26 cellular contexts compared by ENCODE assay signal in the genomic region with DNA sequence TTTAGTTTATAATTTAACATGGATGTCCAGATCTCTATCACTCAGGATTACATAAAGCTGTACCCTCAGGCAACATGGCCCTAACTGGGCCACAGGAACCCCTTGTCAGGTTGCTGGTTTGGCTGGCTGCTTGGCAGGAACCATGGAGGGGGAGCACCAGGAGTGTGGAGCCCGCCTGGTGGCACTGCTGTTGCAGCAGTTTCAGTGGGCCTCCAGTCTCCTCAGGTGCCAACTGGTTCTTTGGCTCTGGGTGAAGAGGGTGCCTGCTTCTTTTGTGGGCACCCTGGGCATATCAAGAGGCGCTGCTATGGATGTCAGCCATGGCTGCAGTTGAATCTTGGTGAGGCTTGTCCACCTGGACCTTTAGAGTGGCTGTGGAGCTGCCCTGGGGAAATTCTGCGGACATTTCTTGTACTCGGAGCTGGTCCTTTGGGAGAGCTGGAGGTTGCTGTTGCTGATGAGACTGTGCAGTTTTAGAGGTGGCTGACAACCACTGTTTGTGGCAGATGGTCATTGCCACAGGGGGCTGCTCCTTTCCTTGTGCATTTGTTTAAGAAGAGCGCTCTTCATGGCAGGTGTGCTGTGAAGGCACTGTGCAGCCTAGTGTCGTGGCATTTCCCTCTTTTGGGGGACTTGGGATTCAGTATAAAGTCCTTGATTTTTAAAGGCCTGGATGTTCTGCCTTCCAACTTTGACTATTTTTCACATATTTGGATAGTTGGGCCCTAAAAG. TPM values are rescaled to one million over a fixed set of nuclear protein-coding genes. Genes with fewer than 3 reads are reported as not detected.
DNase-seq lines count a peak whose midpoint lies in the region; ATAC-seq and TF ChIP-seq lines count a peak whose summit lies in the region.
"Had no signal": no experiment of that assay in that cellular context is flagged by ENCODE, and none has a peak within 500 bp of the region (broad histone marks: within the 10 kb centered on the region; RNA-seq: fewer than 3 reads in every experiment).

No MANE protein-coding gene starts in this region.

- no CpG with 5 or more reads among the region's 6 CpGs for WGBS in H9 (ENCODE audit: extremely low coverage, insufficient read length, low lambda C conversion rate)
- 89% methylated on average over 6 of the region's 6 CpGs for WGBS in liver

- H3K27ac ChIP-seq in H9 (ENCODE audit: insufficient read length, low read depth, low read length) (no peak overlapping the region), liver (ENCODE audit: low read depth in 1 of 2, low read length in 2 of 2) (peak overlapping the region; percentile 80 to 86), ascending aorta (no peak overlapping the region)
- H3K27ac ChIP-seq: A549, C4-2B, GM23248, Peyer's patch, SK-N-MC had no signal

- H4K91ac ChIP-seq in H9 (ENCODE audit: insufficient read length, low read depth, low read length), result no peak overlapping the region

- H3K23me2 ChIP-seq in H9 (ENCODE audit: insufficient read length, low read depth, low read length, poor library complexity, severe bottlenecking), result no peaks in the 10 kb centered on the region

- no peak for ATAC-seq in HG02798 (IDR thresholded peaks at IDR 0.05; ENCODE audit: poor library complexity, unreplicated experiment)
- ATAC-seq: A549; CD8-positive, alpha-beta T cell; T-helper 17 cell had no signal

- no peak overlapping the region for H2BK12ac ChIP-seq in H9 (ENCODE audit: insufficient read length, low read depth, low read length)

- H2BK5ac ChIP-seq in H9 (ENCODE audit: insufficient read length, low read length), result no peak overlapping the region

- H3K9me3 ChIP-seq in BE2C (no peaks in the 10 kb centered on the region), H9 (ENCODE audit: control insufficient read depth, low read depth, low read length) (no peaks in the 10 kb centered on the region), liver (ENCODE audit: control insufficient read depth in 4 of 4, low read length in 3 of 4) (no peaks in the 10 kb centered on the region), ascending aorta (no peaks in the 10 kb centered on the region)
- H3K9me3 ChIP-seq: A549, Caco-2, MG63, Peyer's patch had no signal

- no peaks in the 10 kb centered on the region for H4K20me1 ChIP-seq in H9 (ENCODE audit: control insufficient read depth, insufficient read depth, insufficient read length)

- peaks cover 0 to 3% of the 10 kb centered on the region in 2 experiments; a peak in 1 of 4 replicates for H3K4me1 Mint-ChIP-seq in H9

- no peaks in the 10 kb centered on the region for H3K79me2 ChIP-seq in H9 (ENCODE audit: insufficient read depth, low read length)

- H3K9ac ChIP-seq in H9 (ENCODE audit: extremely low read depth, insufficient read length, low read length) (no peak overlapping the region), liver (ENCODE audit: low read depth in 1 of 2, low read length in 2 of 2) (no peak overlapping the region)
- H3K9ac ChIP-seq: GM23248 had no signal

- intact Hi-C loops in ascending aorta (cut with DNase I), result no loop called here

- H3K36me3 ChIP-seq in BE2C (no peaks in the 10 kb centered on the region), liver (ENCODE audit: control insufficient read depth in 4 of 4, insufficient read depth in 3 of 4, low read depth in 1 of 4, low read length in 3 of 4) (no peaks in the 10 kb centered on the region), ascending aorta (no peaks in the 10 kb centered on the region)
- H3K36me3 ChIP-seq: MG63, Peyer's patch had no signal

- H3K79me1 ChIP-seq in H9 (ENCODE audit: insufficient read depth, low read depth, low read length, poor library complexity, severe bottlenecking), result no peaks in the 10 kb centered on the region

- no peak overlapping the region for H2AK5ac ChIP-seq in H9 (ENCODE audit: insufficient read length, low read length)

- H4K8ac ChIP-seq in H9 (replicated peaks; ENCODE audit: insufficient read length, low read depth, low read length), result no peak overlapping the region

- H3K27me3 Mint-ChIP-seq in H9 (ENCODE audit: low read depth), result no peaks in the 10 kb centered on the region
- H3K27me3 Mint-ChIP-seq: T-helper 17 cell had no signal

- no peak overlapping the region for H3K4me2 ChIP-seq in H9 (ENCODE audit: insufficient read depth, insufficient read length, low read length)
- H3K4me2 ChIP-seq: A549 had no signal

- no peak overlapping the region for H2BK15ac ChIP-seq in H9 (ENCODE audit: low read depth, low read length)

- H3T11ph ChIP-seq in H9 (ENCODE audit: low read length), result no peak overlapping the region

- no peak overlapping the region for H3K56ac ChIP-seq in H9 (ENCODE audit: insufficient read length, low read depth, low read length)

- H4K5ac ChIP-seq in H9 (ENCODE audit: insufficient read length, low read depth, low read length), result no peak overlapping the region

- no peaks in the 10 kb centered on the region for H3K9me3 Mint-ChIP-seq in H9
- H3K9me3 Mint-ChIP-seq: CD8-positive, alpha-beta T cell had no signal

- no peak for TF ChIP-seq RAD21 in liver (IDR thresholded peaks at IDR 0.05)

- TF ChIP-seq CTCF in BE2C (IDR thresholded peaks at IDR 0.05; ENCODE audit: low read depth, low read length) (no peak), H9 (conservative IDR thresholded peaks at IDR 0.05) (no peak), liver (IDR thresholded peaks at IDR 0.05; ENCODE audit: low read depth, low read length, missing input control) (no peak), ascending aorta (IDR thresholded peaks at IDR 0.05) (no peak)

- H3K4me1 ChIP-seq in BE2C (no peaks in the 10 kb centered on the region), H9 (ENCODE audit: insufficient read depth, low read length) (no peaks in the 10 kb centered on the region), liver (ENCODE audit: control insufficient read depth in 4 of 4, insufficient read depth in 4 of 4, low read length in 3 of 4) (peaks cover 17 to 33% (median 29%) of the 10 kb centered on the region in 4 donors), ascending aorta (no peaks in the 10 kb centered on the region)
- H3K4me1 ChIP-seq: A549, Peyer's patch had no signal

- H3K27ac Mint-ChIP-seq in H9, result peak overlapping the region in 1 of 3 experiments; percentile 74; a peak in 1 of 7 replicates
- H3K27ac Mint-ChIP-seq: CD8-positive, alpha-beta T cell; T-helper 17 cell had no signal

- H3K23ac ChIP-seq in H9 (ENCODE audit: insufficient read length, low read depth, low read length), result no peak overlapping the region

- H3K4ac ChIP-seq in H9 (ENCODE audit: low read depth, low read length), result no peak overlapping the region

- H3K27me3 ChIP-seq in BE2C, result no peaks in the 10 kb centered on the region
- H3K27me3 ChIP-seq in H9 (ENCODE audit: insufficient read depth, low read length), result no peaks in the 10 kb centered on the region
- no peaks in the 10 kb centered on the region for H3K27me3 ChIP-seq in liver (ENCODE audit: control insufficient read depth in 4 of 4, insufficient read depth in 4 of 4, low read length in 3 of 4)
- no peaks in the 10 kb centered on the region for H3K27me3 ChIP-seq in ascending aorta
- H3K27me3 ChIP-seq: MG63, Peyer's patch had no signal

- peaks cover 0 to 5% (median 0%) of the 10 kb centered on the region in 3 experiments; a peak in 1 of 7 replicates for H3K36me3 Mint-ChIP-seq in H9 (ENCODE audit: insufficient read depth in 1 of 3, low read depth in 3 of 3)
- H3K36me3 Mint-ChIP-seq: CD8-positive, alpha-beta T cell had no signal

- H3K14ac ChIP-seq in H9 (ENCODE audit: insufficient read depth, low read length), result no peak overlapping the region

- no peak overlapping the region for H2AFZ ChIP-seq in H9 (ENCODE audit: low read length)
- H2AFZ ChIP-seq: GM23248 had no signal

- H3K18ac ChIP-seq in H9 (ENCODE audit: insufficient read length, low read depth, low read length), result no peak overlapping the region

- H3K4me3 Mint-ChIP-seq in H9, result no peak overlapping the region
- H3K4me3 Mint-ChIP-seq: CD8-positive, alpha-beta T cell; T-helper 17 cell had no signal

- DNase-seq in BE2C, result peak; percentile 17
- peak; percentile 29 for DNase-seq in H9
- peak; percentile 59 for DNase-seq in cerebellum (ENCODE audit: low spot score)
- DNase-seq in NCI-H1417 (lab: John Stamatoyannopoulos, UW), result no peak
- no peak for DNase-seq in ascending aorta (ENCODE audit: low spot score in 2 of 2)
- DNase-seq: AML-193; Caco-2; CD8-positive, alpha-beta T cell; DND-41; GM23248; HCEC 1CT; IMR-90; KG1; MG63; NCI-H1694; NCI-H2029 treated with DMSO at 0.1 percent for 48 hours; NCI-H774; OCI-M1; Peyer's patch; SIG-M5; T-helper 17 cell had no signal

- no peak overlapping the region for H2BK120ac ChIP-seq in H9 (ENCODE audit: low read depth, low read length, poor library complexity, severe bottlenecking)

- H3K4me3 ChIP-seq in BE2C (ENCODE audit: low read depth, low read length) (no peak overlapping the region), liver (ENCODE audit: low read depth in 1 of 3, low read length in 3 of 3) (no peak overlapping the region), ascending aorta (no peak overlapping the region)
- H3K4me3 ChIP-seq: A549, GM23248, MG63, Peyer's patch, SK-N-MC had no signal

- H2BK20ac ChIP-seq in H9 (ENCODE audit: low read depth, low read length, poor library complexity, severe bottlenecking), result no peak overlapping the region

TF ChIP-seq in liver, 16 proteins besides CTCF, POLR2A, EP300 and RAD21 (continues in another document):
- no peak for TF ChIP-seq HNF4G (IDR thresholded peaks at IDR 0.05)
- TF ChIP-seq YY1 (IDR thresholded peaks at IDR 0.05), result no peak
- TF ChIP-seq, protein P1, sequence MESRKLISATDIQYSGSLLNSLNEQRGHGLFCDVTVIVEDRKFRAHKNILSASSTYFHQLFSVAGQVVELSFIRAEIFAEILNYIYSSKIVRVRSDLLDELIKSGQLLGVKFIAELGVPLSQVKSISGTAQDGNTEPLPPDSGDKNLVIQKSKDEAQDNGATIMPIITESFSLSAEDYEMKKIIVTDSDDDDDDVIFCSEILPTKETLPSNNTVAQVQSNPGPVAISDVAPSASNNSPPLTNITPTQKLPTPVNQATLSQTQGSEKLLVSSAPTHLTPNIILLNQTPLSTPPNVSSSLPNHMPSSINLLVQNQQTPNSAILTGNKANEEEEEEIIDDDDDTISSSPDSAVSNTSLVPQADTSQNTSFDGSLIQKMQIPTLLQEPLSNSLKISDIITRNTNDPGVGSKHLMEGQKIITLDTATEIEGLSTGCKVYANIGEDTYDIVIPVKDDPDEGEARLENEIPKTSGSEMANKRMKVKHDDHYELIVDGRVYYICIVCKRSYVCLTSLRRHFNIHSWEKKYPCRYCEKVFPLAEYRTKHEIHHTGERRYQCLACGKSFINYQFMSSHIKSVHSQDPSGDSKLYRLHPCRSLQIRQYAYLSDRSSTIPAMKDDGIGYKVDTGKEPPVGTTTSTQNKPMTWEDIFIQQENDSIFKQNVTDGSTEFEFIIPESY (IDR thresholded peaks at IDR 0.05), result no peak
- no peak for TF ChIP-seq JUND (IDR thresholded peaks at IDR 0.05)
- TF ChIP-seq EGR1 (IDR thresholded peaks at IDR 0.05; ENCODE audit: low read depth in 2 of 2), result no peak

RNA-seq across cellular contexts. Expression of a gene that starts 10.3 kb away (rescaled TPM):
- polyA plus RNA-seq in BE2C (2012; ENCODE audit: insufficient read depth, insufficient read length, low read depth), result 4.7 TPM
- total RNA-seq in H9 (2021) (19.4 and 21.3 TPM in 2 replicates), cerebellum (24.4 TPM), liver (100 to 1,000 TPM in 1 of 2 donors, 10 to 100 TPM in 1; 21.1 to 102 TPM), ascending aorta (48.2 TPM)
- polyA plus RNA-seq in liver, result 100 to 1,000 TPM in 1 of 2 donors, 10 to 100 TPM in 1; 80.9 to 311 TPM

RNA-seq across cellular contexts. Expression of a gene that starts 48.9 kb away (rescaled TPM):
- polyA plus RNA-seq in BE2C (2012; ENCODE audit: insufficient read depth, insufficient read length, low read depth), result 119 TPM
- total RNA-seq in H9 (2021) (151 TPM in 2 replicates), cerebellum (60.8 TPM), liver (10 to 100 TPM; 25.8 to 26.3 TPM), ascending aorta (9.7 TPM)
- polyA plus RNA-seq in liver, result 10 to 100 TPM; 21.5 to 45.3 TPM

Comparison
In these comparisons a context has a peak if more than half of its experiments do, and no peak if none do; other contexts are left out.
1. DNase-seq: peak in BE2C (single experiment), H9 (single experiment) and cerebellum (single experiment); none in NCI-H1417 (0 of 3) and ascending aorta (0 of 2).
2. H3K27ac ChIP-seq: peak in liver (2 of 2); none in H9 (single experiment) and ascending aorta (0 of 2).